In genomic region chr12:120078868-120079267, GRCh38 we compare ENCODE assay signal across 15 cellular contexts. TPM values are rescaled to one million over a fixed set of nuclear protein-coding genes. Genes with fewer than 3 reads are reported as not detected.
DNase-seq lines count a peak whose midpoint lies in the region; ATAC-seq, FAIRE-seq and TF ChIP-seq lines count a peak whose summit lies in the region.
"Had no signal": no experiment of that assay in that cellular context is flagged by ENCODE, and none has a peak within 500 bp of the region (broad histone marks: within the 10 kb centered on the region; RNA-seq: fewer than 3 reads in every experiment).

No MANE protein-coding gene starts in this region.

- POLR2A ChIA-PET in A549 (lab: Yijun Ruan, JAX) = no interaction called here

- H2AK5ac ChIP-seq in mesendoderm (ENCODE audit: low read length) = no peak overlapping the region

- no peak overlapping the region for H4K8ac ChIP-seq in mesendoderm (ENCODE audit: low read depth, low read length)

- no peaks in the 10 kb centered on the region for H3K79me2 ChIP-seq in mesendoderm (ENCODE audit: control insufficient read depth, insufficient read depth, low read length)

- H3K27me3 ChIP-seq in mesendoderm (ENCODE audit: insufficient read depth, low read length, poor library complexity) = no peaks in the 10 kb centered on the region
- H3K27me3 ChIP-seq: BE2C, gastrocnemius medialis had no signal

- H2BK15ac ChIP-seq in mesendoderm (replicated peaks; ENCODE audit: low read depth) = no peak overlapping the region

- H3K23ac ChIP-seq in mesendoderm (ENCODE audit: low read length) = peak overlapping the region; percentile 19

- no peak for TF ChIP-seq EP300 in A549 (IDR thresholded peaks at IDR 0.05)

- no peak for FAIRE-seq in A549 (lab: Jason Lieb, UNC)

- no peak overlapping the region for H3K9ac ChIP-seq in mesendoderm (ENCODE audit: low read length)

- no peak for DNase-seq in A549 (ENCODE audit: low read depth in 1 of 2, low spot score in 1 of 2)
- DNase-seq in ELF-1 (ENCODE audit: low read depth, low spot score) = peak; percentile 78
- no peak for DNase-seq in activated T-cell treated with anti-CD3 and anti-CD28 coated beads, Interleukin-2, amount 50 U/mL, for 4 hours
- no peak for DNase-seq in mesendoderm
- no peak for DNase-seq in pons (ENCODE audit: low spot score)
- no peak for DNase-seq in DMS79 treated with DMSO at 0.1 percent for 48 hours (lab: John Stamatoyannopoulos, UW)
- no peak for DNase-seq in hypothalamus (lab: John Stamatoyannopoulos, UW)
- DNase-seq: BE2C; gastrocnemius medialis; kidney glomerular epithelial cell; NCI-H1417 treated with DMSO at 0.1 percent for 48 hours; NCI-H510A; stimulated activated CD4-positive, alpha-beta T cell treated with anti-CD3 and anti-CD28 coated beads, Interleukin-2, amount 100 ng/mL, for 48 hours; T1000 had no signal

- H3K4ac ChIP-seq in mesendoderm (ENCODE audit: low read depth, low read length) = no peak overlapping the region

- H3K9me3 Mint-ChIP-seq in activated T-cell treated with anti-CD3 and anti-CD28 coated beads, Interleukin-2, amount 50 U/mL, for 4 hours = no peaks in the 10 kb centered on the region

- H3K27me3 Mint-ChIP-seq in activated T-cell treated with anti-CD3 and anti-CD28 coated beads, Interleukin-2, amount 50 U/mL, for 4 hours (ENCODE audit: low read depth) = no peaks in the 10 kb centered on the region

- H3K9me3 ChIP-seq in A549 = no peaks in the 10 kb centered on the region
- H3K9me3 ChIP-seq: BE2C, gastrocnemius medialis had no signal

- H3K4me1 ChIP-seq in A549 (peaks cover 22% of the 10 kb centered on the region), mesendoderm (ENCODE audit: control insufficient read depth, low read depth, low read length) (no peaks in the 10 kb centered on the region)
- H3K4me1 ChIP-seq: BE2C, gastrocnemius medialis had no signal

- peak; percentile 17 to 46; a peak in 4 of 6 replicates for ATAC-seq in A549
- ATAC-seq in activated T-cell treated with anti-CD3 and anti-CD28 coated beads, Interleukin-2, amount 50 U/mL, for 4 hours = peak; percentile 28 to 57
- ATAC-seq in HG02798 (IDR thresholded peaks at IDR 0.05; ENCODE audit: poor library complexity, unreplicated experiment) = no peak
- ATAC-seq: gastrocnemius medialis had no signal

- peaks cover 32% of the 10 kb centered on the region for H3K36me3 Mint-ChIP-seq in activated T-cell treated with anti-CD3 and anti-CD28 coated beads, Interleukin-2, amount 50 U/mL, for 4 hours (ENCODE audit: insufficient read depth)

- H3K4me2 ChIP-seq in A549 (peak overlapping the region; percentile 87), mesendoderm (ENCODE audit: low read length) (no peak overlapping the region)

- H3K4me3 ChIP-seq in A549 (no peak overlapping the region), mesendoderm (ENCODE audit: low read length) (no peak overlapping the region)
- H3K4me3 ChIP-seq: gastrocnemius medialis had no signal

- H2BK5ac ChIP-seq in mesendoderm (ENCODE audit: low read length) = no peak overlapping the region

- no peak overlapping the region for H3K56ac ChIP-seq in mesendoderm (ENCODE audit: low read length)

- no peak overlapping the region for H3K18ac ChIP-seq in mesendoderm (ENCODE audit: low read length)

- WGBS in A549 (ENCODE audit: missing lambda C conversion rate) = 77% methylated on average over 5 of the region's 5 CpGs
- no CpG with 5 or more reads among the region's 5 CpGs for WGBS in mesendoderm (ENCODE audit: extremely low coverage, insufficient coverage, low lambda C conversion rate)

- no peak for TF ChIP-seq CTCF in A549 (IDR thresholded peaks at IDR 0.05)

- no peak overlapping the region for H4K5ac ChIP-seq in mesendoderm (ENCODE audit: low read length)

- no peak overlapping the region for H3K4me3 Mint-ChIP-seq in activated T-cell treated with anti-CD3 and anti-CD28 coated beads, Interleukin-2, amount 50 U/mL, for 4 hours

- TF ChIP-seq RAD21 in A549 (conservative IDR thresholded peaks at IDR 0.05 in 1 of 2, IDR thresholded peaks at IDR 0.05 in 1 of 2) = no peak

- H3K27ac ChIP-seq in A549 = peak overlapping the region; percentile 65 to 75; a peak in 5 of 6 replicates
- no peak overlapping the region for H3K27ac ChIP-seq in mesendoderm (ENCODE audit: low read depth, low read length)
- H3K27ac ChIP-seq: gastrocnemius medialis had no signal

- TF ChIP-seq POLR2A in A549 (IDR thresholded peaks at IDR 0.05; ENCODE audit: low read length) = no peak

- H2BK120ac ChIP-seq in mesendoderm (ENCODE audit: low read depth, low read length) = no peak overlapping the region

- CTCF ChIA-PET in A549 (lab: Yijun Ruan, JAX) = interaction anchor here (1.0 to 2.1 kb wide), 3 partner anchors 8 to 89 kb away, joined by 4 to 11 read pairs (median 7); partner anchors contain the start of gene BICDL1

- H3K79me1 ChIP-seq in mesendoderm (ENCODE audit: low read length) = no peaks in the 10 kb centered on the region

- H3K36me3 ChIP-seq in mesendoderm (ENCODE audit: control insufficient read depth, insufficient read depth, low read length) = no peaks in the 10 kb centered on the region
- H3K36me3 ChIP-seq: BE2C, gastrocnemius medialis had no signal

- peaks cover 25% of the 10 kb centered on the region for H3K4me1 Mint-ChIP-seq in activated T-cell treated with anti-CD3 and anti-CD28 coated beads, Interleukin-2, amount 50 U/mL, for 4 hours (ENCODE audit: low read depth)

TF ChIP-seq in A549, 52 proteins besides CTCF, POLR2A, EP300 and RAD21:
- TF ChIP-seq CBX2 (IDR thresholded peaks at IDR 0.05; ENCODE audit: borderline replicate concordance, low read depth) = no peak
- no peak for TF ChIP-seq RNF2 (IDR thresholded peaks at IDR 0.05; ENCODE audit: borderline replicate concordance, low read depth)
- no peak for TF ChIP-seq HOXB5 (CRISPR knock-in tag; IDR thresholded peaks at IDR 0.05)
- TF ChIP-seq KDM1A (IDR thresholded peaks at IDR 0.05; ENCODE audit: low read depth) = no peak
- TF ChIP-seq FOSB (CRISPR knock-in tag; IDR thresholded peaks at IDR 0.05) = no peak
- TF ChIP-seq NR3C1 (IDR thresholded peaks at IDR 0.05) = no peak
- TF ChIP-seq CHD2 (IDR thresholded peaks at IDR 0.05; ENCODE audit: low read length, partially characterized antibody) = no peak
- 0 out of 2 replicates have a peak, but pooled peaks have one; percentile 14 for TF ChIP-seq MAX (IDR thresholded peaks at IDR 0.05)

RNA-seq across cellular contexts. Expression of gene RAB35, which starts 37.7 kb away (rescaled TPM):
- polyA plus RNA-seq in A549 (2011; rRNA removed) (42.0 and 67.6 TPM in 2 replicates), A549 (2017; fragmentation: RNase III; extraction: RNeasy Plus Mini Kit Qiagen cat#74134 plus additional on column Dnase treatment) (44.0 to 49.5 TPM (median 47.8 TPM) in 3 replicates)
- polyA plus RNA-seq in A549 (2012; cell fraction: cytosol; rRNA removed) = 56.7 and 71.7 TPM in 2 replicates
- polyA plus RNA-seq in A549 (2012; cell fraction: nucleus; rRNA removed) = 77.2 and 90.4 TPM in 2 replicates
- 66.2 and 96.5 TPM in 2 replicates for polyA minus RNA-seq in A549 (2011; rRNA and poly(A)+ RNA removed)
- total RNA-seq in activated T-cell treated with anti-CD3 and anti-CD28 coated beads, Interleukin-2, amount 50 U/mL, for 4 hours = 10 to 100 TPM; 70.4 to 90.8 (median 74.6) TPM
- 40.3 TPM for polyA plus RNA-seq in mesendoderm (2013, experiment 1 of 2)
- 43.3 TPM for polyA plus RNA-seq in mesendoderm (2013, experiment 2 of 2)
